ENCODE assay signal across 8 cellular contexts in the genomic region with DNA sequence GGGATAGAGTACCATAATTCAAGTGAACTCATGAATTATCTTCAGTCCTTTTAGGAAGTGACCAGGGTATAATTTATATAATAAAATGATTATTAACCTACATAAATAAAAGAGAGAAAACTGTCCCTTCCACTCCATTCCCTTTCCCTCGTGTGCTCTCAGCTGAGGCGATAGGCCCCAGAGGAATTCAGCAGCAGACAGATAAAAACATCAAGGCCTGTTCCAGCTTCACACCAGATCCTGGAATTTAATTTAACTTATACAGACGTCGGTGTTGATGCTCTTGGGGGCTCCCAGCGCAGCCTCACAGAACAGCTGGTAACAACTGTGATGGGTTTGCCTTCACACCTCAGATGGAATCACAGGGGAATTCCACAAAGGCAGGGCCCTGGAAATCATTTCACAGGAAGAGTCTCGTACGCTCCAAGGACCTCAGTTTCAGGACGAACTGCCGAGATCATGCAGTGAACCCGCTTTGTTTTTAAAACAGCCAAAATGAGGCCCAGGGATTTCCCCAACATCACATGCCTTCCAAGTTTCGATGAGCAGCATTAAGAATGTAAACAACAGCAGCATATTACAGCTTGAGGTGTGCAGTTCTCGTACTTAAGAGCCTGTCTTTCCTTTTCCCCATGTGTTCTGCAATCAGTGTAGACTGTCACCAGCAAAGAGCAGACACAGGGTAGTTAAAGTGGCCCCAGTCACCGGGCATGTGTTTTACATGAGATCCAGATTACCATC.
DNase-seq lines count a peak whose midpoint lies in the region; ATAC-seq and TF ChIP-seq lines count a peak whose summit lies in the region.

No MANE protein-coding gene starts in this region.

- POLR2A ChIA-PET in GM10248 (lab: Yijun Ruan, JAX), result no interaction called here

- no peak overlapping the region for H3K27ac ChIP-seq in urinary bladder (ENCODE audit: low read depth)

- H3K4me1 ChIP-seq in urinary bladder (ENCODE audit: insufficient read depth), result no peaks in the 10 kb centered on the region

- DNase-seq in GM10248 (ENCODE audit: extremely low spot score) (peak; percentile 69), fibroblast of pulmonary artery (ENCODE audit: low read depth) (peak; percentile 54), NCI-H1092 (lab: John Stamatoyannopoulos, UW) (no peak), NOMO-1 treated with DMSO at 0.1 percent for 48 hours (lab: John Stamatoyannopoulos, UW; ENCODE audit: unreplicated experiment) (no peak)
- no peak for DNase-seq in stimulated activated CD4-positive, alpha-beta T cell treated with anti-CD3 and anti-CD28 coated beads, Interleukin-4, amount 100 ng/mL, for 4 hours

- H3K4me3 ChIP-seq in fibroblast of pulmonary artery (replicated peaks; ENCODE audit: low read depth, low read length) (peak overlapping the region; percentile 12), urinary bladder (ENCODE audit: low read depth, low read length) (peak overlapping the region; percentile 1)

- ATAC-seq in GM21381 (IDR thresholded peaks at IDR 0.05; ENCODE audit: unreplicated experiment) (peak; percentile 82), HG03565 (IDR thresholded peaks at IDR 0.05; ENCODE audit: unreplicated experiment) (peak; percentile 84)

- TF ChIP-seq CTCF in GM10248 (IDR thresholded peaks at IDR 0.05; ENCODE audit: control extremely low read depth, extremely low read depth, low read depth, missing control alignments) (no peak), fibroblast of pulmonary artery (IDR thresholded peaks at IDR 0.05; ENCODE audit: low read length, missing control alignments) (no peak)

- 17% methylated on average over 13 of the region's 13 CpGs for WGBS in urinary bladder

- H3K36me3 ChIP-seq in urinary bladder (ENCODE audit: insufficient read depth), result no peaks in the 10 kb centered on the region

- CTCF ChIA-PET in GM10248 (lab: Yijun Ruan, JAX), result interaction anchor here (1.9 to 2.7 kb wide), 2 partner anchors 8 to 11 kb away, joined by 4 to 9 read pairs; no protein-coding TSS in a partner anchor

Comparison
In these comparisons a context has a peak if more than half of its experiments do, and no peak if none do; other contexts are left out.
1. DNase-seq: peak in GM10248 (single experiment) and fibroblast of pulmonary artery (single experiment); none in NCI-H1092 (single experiment), NOMO-1 treated with DMSO at 0.1 percent for 48 hours (single experiment) and stimulated activated CD4-positive, alpha-beta T cell treated with anti-CD3 and anti-CD28 coated beads, Interleukin-4, amount 100 ng/mL, for 4 hours (0 of 2).